ENCODE assay signal across 14 cellular contexts in genomic region chr18:32974421-32975165, GRCh38.
DNase-seq lines count a peak whose midpoint lies in the region; ATAC-seq, FAIRE-seq and TF ChIP-seq lines count a peak whose summit lies in the region.
"Had no signal": no experiment of that assay in that cellular context is flagged by ENCODE, and none has a peak within 500 bp of the region (broad histone marks: within the 10 kb centered on the region; RNA-seq: fewer than 3 reads in every experiment).

No MANE protein-coding gene starts in this region.

- no peak overlapping the region for H3K4me3 Mint-ChIP-seq in GM23338
- H3K4me3 Mint-ChIP-seq in CD4-positive, alpha-beta T cell, result no peak overlapping the region
- H3K4me3 Mint-ChIP-seq: memory B cell had no signal

- H3K27ac ChIP-seq in GM23338 (ENCODE audit: low read depth), result no peak overlapping the region
- no peak overlapping the region for H3K27ac ChIP-seq in CD4-positive, alpha-beta T cell (ENCODE audit: low read depth, low read length)

- no peaks in the 10 kb centered on the region for H3K4me1 ChIP-seq in GM23338 (ENCODE audit: insufficient read depth)

- CTCF ChIA-PET in CD4-positive, alpha-beta T cell (lab: Charles Lee), result no interaction called here

- FAIRE-seq in GM18507 (lab: Jason Lieb, UNC), result peak; percentile 42
- FAIRE-seq: endometrium, H54 had no signal

- H3K27me3 ChIP-seq in GM23338 (ENCODE audit: insufficient read depth), result no peaks in the 10 kb centered on the region
- H3K27me3 ChIP-seq in CD4-positive, alpha-beta T cell (ENCODE audit: control insufficient read depth, insufficient read depth, low read length), result no peaks in the 10 kb centered on the region

- no peak for DNase-seq in GM18507 (ENCODE audit: extremely low spot score, insufficient read length, low read depth)
- DNase-seq in GM23338 (ENCODE audit: low spot score), result peak; percentile 3
- peak; percentile 79 for DNase-seq in glomerular visceral epithelial cell (ENCODE audit: extremely low spot score)
- DNase-seq in NOMO-1 treated with DMSO at 0.1 percent for 48 hours (lab: John Stamatoyannopoulos, UW; ENCODE audit: unreplicated experiment), result no peak
- DNase-seq in CD4-positive, alpha-beta T cell, result no peak
- no peak for DNase-seq in GM13976 (ENCODE audit: low spot score)
- no peak for DNase-seq in SIG-M5 treated with dmso at 0.1 percent for 504 hours (lab: John Stamatoyannopoulos, UW; ENCODE audit: unreplicated experiment)
- DNase-seq: NCI-H146; stimulated activated CD4-positive, alpha-beta T cell treated with anti-CD3 and anti-CD28 coated beads, Interleukin-2, amount 100 ng/mL, for 48 hours; T-helper 9 cell had no signal

- H3F3A ChIP-seq in GM23338 (replicated peaks; ENCODE audit: low read depth), result no peaks in the 10 kb centered on the region

- TF ChIP-seq CTCF in GM23338 (conservative IDR thresholded peaks at IDR 0.05; ENCODE audit: low read depth in 2 of 2), result no peak
- TF ChIP-seq CTCF in CD4-positive, alpha-beta T cell (IDR thresholded peaks at IDR 0.05), result no peak
- no peak for TF ChIP-seq CTCF in GM13976 (IDR thresholded peaks at IDR 0.05; ENCODE audit: borderline replicate concordance, control extremely low read depth, extremely low read depth, insufficient read depth, missing control alignments)

- no peaks in the 10 kb centered on the region for H3K27me3 Mint-ChIP-seq in GM23338 (ENCODE audit: insufficient read depth, low read depth, poor library complexity)
- H3K27me3 Mint-ChIP-seq in CD4-positive, alpha-beta T cell, result no peaks in the 10 kb centered on the region

- peaks cover 7% of the 10 kb centered on the region; the same call in 1 of the 3 replicates for H3K4me1 Mint-ChIP-seq in GM23338
- H3K4me1 Mint-ChIP-seq in CD4-positive, alpha-beta T cell (ENCODE audit: low read depth), result no peaks in the 10 kb centered on the region

- H3K36me3 ChIP-seq in GM23338 (ENCODE audit: insufficient read depth), result no peaks in the 10 kb centered on the region

- no peak overlapping the region for H3K27ac Mint-ChIP-seq in GM23338
- H3K27ac Mint-ChIP-seq in CD4-positive, alpha-beta T cell, result no peak overlapping the region
- H3K27ac Mint-ChIP-seq: memory B cell had no signal

- ATAC-seq in GM23338 (no peak), HG03565 (IDR thresholded peaks at IDR 0.05; ENCODE audit: unreplicated experiment) (peak; percentile 92)
- no peak for ATAC-seq in CD4-positive, alpha-beta T cell (ENCODE audit: poor library complexity)

- no peaks in the 10 kb centered on the region for H4K20me1 ChIP-seq in GM23338 (replicated peaks; ENCODE audit: insufficient read depth)

- H3K4me2 ChIP-seq in GM23338, result no peak overlapping the region

- no peaks in the 10 kb centered on the region for H3K36me3 Mint-ChIP-seq in GM23338 (ENCODE audit: low read depth)
- H3K36me3 Mint-ChIP-seq in CD4-positive, alpha-beta T cell (ENCODE audit: low read depth), result no peaks in the 10 kb centered on the region
- H3K36me3 Mint-ChIP-seq: memory B cell had no signal

- no peaks in the 10 kb centered on the region for H3K9me3 ChIP-seq in CD4-positive, alpha-beta T cell (ENCODE audit: control insufficient read depth, low read length)

- intact Hi-C loops in CD4-positive, alpha-beta T cell (cut with DNase I, micrococcal nuclease), result no loop called here

- no peak overlapping the region for H2AFZ ChIP-seq in GM23338

- peaks cover 2% of the 10 kb centered on the region; the same call in 1 of the 2 replicates for H3K9me2 ChIP-seq in GM23338 (ENCODE audit: insufficient read depth)

- in situ Hi-C loops in GM13976 (cut with MboI; ENCODE audit: low sequenced_read_pairs, unreplicated experiment), result no loop called here

- no peaks in the 10 kb centered on the region for H3K79me2 ChIP-seq in GM23338 (replicated peaks; ENCODE audit: insufficient read depth)

- POLR2A ChIA-PET in CD4-positive, alpha-beta T cell (lab: Charles Lee), result no interaction called here

- H3K9me3 Mint-ChIP-seq in GM23338, result no peaks in the 10 kb centered on the region
- peaks cover 4% of the 10 kb centered on the region for H3K9me3 Mint-ChIP-seq in CD4-positive, alpha-beta T cell
- H3K9me3 Mint-ChIP-seq: memory B cell had no signal

- no peak overlapping the region for H3K4me3 ChIP-seq in GM23338

TF ChIP-seq in GM23338, 12 proteins besides CTCF, POLR2A, EP300 and RAD21 (continues in another document):
- TF ChIP-seq ZNF114 (CRISPR knock-in tag; IDR thresholded peaks at IDR 0.05), result no peak
- no peak for TF ChIP-seq CREB1 (CRISPR knock-in tag; IDR thresholded peaks at IDR 0.05; ENCODE audit: low read depth)
- no peak for TF ChIP-seq JUNB (IDR thresholded peaks at IDR 0.05; ENCODE audit: unreplicated experiment)
- no peak for TF ChIP-seq ETS1 (IDR thresholded peaks at IDR 0.05)
- TF ChIP-seq EZH2 (IDR thresholded peaks at IDR 0.05; ENCODE audit: low read depth, unreplicated experiment), result no peak
- no peak for TF ChIP-seq REST (IDR thresholded peaks at IDR 0.05; ENCODE audit: unreplicated experiment)
- TF ChIP-seq POLR2AphosphoS5 (IDR thresholded peaks at IDR 0.05; ENCODE audit: low read depth), result no peak

Comparison
In these comparisons a context has a peak if more than half of its experiments do, and no peak if none do; other contexts are left out.
1. DNase-seq: peak in GM23338 (single experiment) and glomerular visceral epithelial cell (single experiment); none in GM18507 (single experiment), NOMO-1 treated with DMSO at 0.1 percent for 48 hours (single experiment), CD4-positive, alpha-beta T cell (0 of 10), GM13976 (single experiment) and SIG-M5 treated with dmso at 0.1 percent for 504 hours (single experiment).